In the genomic region with DNA sequence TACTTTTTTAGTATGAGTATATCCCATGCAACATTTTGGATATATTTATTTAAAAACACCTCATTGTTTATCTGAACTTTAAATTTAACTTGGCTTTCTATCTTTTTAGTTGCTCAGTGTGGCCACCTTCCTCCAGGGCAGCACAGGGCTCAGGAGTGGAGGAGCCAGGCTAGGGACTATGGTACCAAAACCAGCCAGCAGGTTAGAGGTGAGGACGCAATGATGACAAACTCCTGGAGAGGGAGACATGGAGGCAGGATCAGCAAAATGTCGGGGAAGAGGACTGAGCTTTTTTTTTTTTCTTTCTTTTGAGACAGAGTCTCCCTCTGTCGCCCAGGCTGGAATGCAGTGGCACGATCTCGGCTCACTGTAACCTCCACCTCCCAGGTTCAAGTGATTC, we compare ENCODE assay signal across 9 cellular contexts. TPM values are rescaled to one million over a fixed set of nuclear protein-coding genes. Genes with fewer than 3 reads are reported as not detected.
DNase-seq lines count a peak whose midpoint lies in the region; ATAC-seq and TF ChIP-seq lines count a peak whose summit lies in the region.
"Had no signal": no experiment of that assay in that cellular context is flagged by ENCODE, and none has a peak within 500 bp of the region (broad histone marks: within the 10 kb centered on the region; RNA-seq: fewer than 3 reads in every experiment).

No MANE protein-coding gene starts in this region.

- H3K36me3 Mint-ChIP-seq in Caco-2 (ENCODE audit: insufficient read depth, unreplicated experiment) = peaks cover 6% of the 10 kb centered on the region

- TF ChIP-seq POLR2A in HCT116 (IDR thresholded peaks at IDR 0.05; ENCODE audit: borderline replicate concordance, extremely low read depth, insufficient read depth, insufficient read length) (no peak), ovary (IDR thresholded peaks at IDR 0.05) (no peak)

- BruUV-seq in Caco-2 (replicated peaks; lab: Mats Ljungman, UMichigan) = no TSS peak
- no TSS peak for BruUV-seq in HCT116 (replicated peaks; lab: Mats Ljungman, UMichigan)

- H3K4me2 ChIP-seq in HCT116 (ENCODE audit: low read length) = peak overlapping the region; percentile 13

- no peak overlapping the region for H3K4me3 Mint-ChIP-seq in Caco-2 (ENCODE audit: unreplicated experiment)
- H3K4me3 Mint-ChIP-seq: immature natural killer cell had no signal

- H3K4me3 ChIP-seq in Caco-2 (ENCODE audit: low read depth, low read length) (no peak overlapping the region), HCT116 (replicated peaks in 1 of 2; ENCODE audit: low read depth in 1 of 2, low read length in 2 of 2) (no peak overlapping the region), ovary (no peak overlapping the region)

- no peaks in the 10 kb centered on the region for H3K27me3 Mint-ChIP-seq in Caco-2 (ENCODE audit: insufficient read depth, unreplicated experiment)

- peak; percentile 95 for ATAC-seq in HCT116
- peak; percentile 63 for ATAC-seq in SK-N-SH treated with all-trans-retinoic acid at 6 μM for 48 hours

- no peaks in the 10 kb centered on the region for H3K9me3 Mint-ChIP-seq in Caco-2 (ENCODE audit: unreplicated experiment)

- peak; percentile 34 to 66 for TF ChIP-seq CTCF in Caco-2 (IDR thresholded peaks at IDR 0.05; ENCODE audit: insufficient read depth in 1 of 2, low read depth in 1 of 2, low read length in 1 of 2, severe bottlenecking in 1 of 2, unreplicated experiment in 1 of 2)
- peak; percentile 24 to 50 (median 36); a peak in 5 of 6 replicates for TF ChIP-seq CTCF in HCT116 (IDR thresholded peaks at IDR 0.05 in 2 of 3, conservative IDR thresholded peaks at IDR 0.05 in 1 of 3; ENCODE audit: borderline replicate concordance in 1 of 3, insufficient read depth in 1 of 3, low read depth in 2 of 3, low read length in 2 of 3)
- TF ChIP-seq CTCF in ovary (IDR thresholded peaks at IDR 0.05) = no peak

- H3K27ac ChIP-seq in HCT116 (ENCODE audit: low read depth, low read length) = no peak overlapping the region
- no peak overlapping the region for H3K27ac ChIP-seq in ovary

- H3K36me3 ChIP-seq in Caco-2 (ENCODE audit: control insufficient read depth, insufficient read depth, low read length) (no peaks in the 10 kb centered on the region), HCT116 (ENCODE audit: control insufficient read depth in 1 of 2, insufficient read depth in 2 of 2, low read length in 2 of 2) (no peaks in the 10 kb centered on the region), ovary (no peaks in the 10 kb centered on the region)

- TF ChIP-seq EP300 in ovary (IDR thresholded peaks at IDR 0.05) = no peak

- TF ChIP-seq RAD21 in HCT116 (IDR thresholded peaks at IDR 0.05; ENCODE audit: low read depth) = peak; percentile 22; the same call in 1 of the 2 replicates

- no peak overlapping the region for H3K27ac Mint-ChIP-seq in Caco-2 (ENCODE audit: unreplicated experiment)
- H3K27ac Mint-ChIP-seq: immature natural killer cell had no signal

- H4K20me1 ChIP-seq in HCT116 (ENCODE audit: insufficient read depth) = no peaks in the 10 kb centered on the region

- intact Hi-C loops in Caco-2 (cut with micrococcal nuclease; ENCODE audit: unreplicated experiment) = loop anchor here (1.0 kb wide), 1 partner anchor 29 kb away; no protein-coding TSS in a partner anchor
- intact Hi-C loops in HCT116 (cut with micrococcal nuclease) = no loop called here
- intact Hi-C loops in ovary (cut with DNase I) = no loop called here

- POLR2A ChIA-PET in Caco-2 (lab: Charles Lee) (interaction anchor here (0.6 kb wide), 1 partner anchor 32 kb away, joined by 4 read pairs; no protein-coding TSS in a partner anchor), HCT116 (lab: Charles Lee) (interaction anchor here (1.0 to 1.3 kb wide), 2 partner anchors 17 to 45 kb away, joined by 3 read pairs; no protein-coding TSS in a partner anchor)

- no peaks in the 10 kb centered on the region for H3K27me3 ChIP-seq in Caco-2 (replicated peaks; ENCODE audit: control insufficient read depth, insufficient read depth, low read length)
- no peaks in the 10 kb centered on the region for H3K27me3 ChIP-seq in HCT116 (ENCODE audit: insufficient read depth, low read length)
- H3K27me3 ChIP-seq in ovary = no peaks in the 10 kb centered on the region

- RAD21 ChIA-PET in HCT116 (lab: Charles Lee; ENCODE audit: low non-redundant PET in 1 of 2, low total read pairs in 2 of 2, uncharacterized antibody in 2 of 2, unreplicated experiment in 2 of 2) = interaction anchor here in 1 of 2 experiments (0.6 kb wide), 1 partner anchor 37 kb away, joined by 4 read pairs; no protein-coding TSS in a partner anchor

- H3K9me3 ChIP-seq in Caco-2 = peaks cover 2% of the 10 kb centered on the region; the same call in 1 of the 2 replicates
- no peaks in the 10 kb centered on the region for H3K9me3 ChIP-seq in HCT116 (ENCODE audit: control insufficient read depth in 1 of 2, insufficient read depth in 1 of 2, low read depth in 1 of 2, low read length in 2 of 2)
- no peaks in the 10 kb centered on the region for H3K9me3 ChIP-seq in ovary

- no peak overlapping the region for H2AFZ ChIP-seq in HCT116 (ENCODE audit: low read depth, low read length, poor library complexity, severe bottlenecking)

- DNase-seq in Caco-2 = peak; percentile 76 to 78
- DNase-seq in HCT116 (ENCODE audit: low read depth, low spot score) = peak; percentile 46
- peak; percentile 14 for DNase-seq in iris pigment epithelial cell (ENCODE audit: low read depth)
- DNase-seq in NCI-H2107 (lab: John Stamatoyannopoulos, UW) = no peak
- no peak for DNase-seq in hepatic stellate cell (ENCODE audit: low spot score)
- DNase-seq in ovary = no peak
- no peak for DNase-seq in C1 segment of cervical spinal cord (lab: John Stamatoyannopoulos, UW)
- DNase-seq: immature natural killer cell had no signal

- H3K79me2 ChIP-seq in HCT116 (ENCODE audit: insufficient read depth, low read length) = no peaks in the 10 kb centered on the region

- WGBS in ovary, 3 donors = 57 to 66% (median 62%) methylated on average over 5 of the region's 5 CpGs

- H3K4me1 Mint-ChIP-seq in Caco-2 (ENCODE audit: low read depth, unreplicated experiment) = no peaks in the 10 kb centered on the region
- H3K4me1 Mint-ChIP-seq: immature natural killer cell had no signal

- no peaks in the 10 kb centered on the region for H3K4me1 ChIP-seq in Caco-2
- H3K4me1 ChIP-seq in HCT116 (ENCODE audit: control insufficient read depth in 1 of 2, insufficient read depth in 2 of 2, low read length in 2 of 2) = peaks cover 9 to 17% of the 10 kb centered on the region in 2 experiments
- H3K4me1 ChIP-seq in ovary (ENCODE audit: insufficient read depth) = no peaks in the 10 kb centered on the region

- CTCF ChIA-PET in Caco-2 (lab: Charles Lee) (interaction anchor here (0.6 to 1.2 kb wide), 7 partner anchors 29 to 279 kb away, joined by 3 to 7 read pairs (median 5); a partner anchor contains a TSS), HCT116 (lab: Charles Lee) (interaction anchor here (0.6 to 1.9 kb wide), 4 partner anchors 29 to 90 kb away, joined by 3 to 7 read pairs (median 3); no protein-coding TSS in a partner anchor)

- H3K9ac ChIP-seq in HCT116 (ENCODE audit: low read length) = no peak overlapping the region

- no peaks in the 10 kb centered on the region for H3K9me2 ChIP-seq in HCT116 (ENCODE audit: insufficient read depth)

TF ChIP-seq in HCT116, 20 proteins besides CTCF, POLR2A, EP300 and RAD21 (continues in another document):
- TF ChIP-seq EZH2phosphoT487 (IDR thresholded peaks at IDR 0.05; ENCODE audit: borderline replicate concordance) (no peak), SRF (IDR thresholded peaks at IDR 0.05; ENCODE audit: low read depth) (no peak), ELF1 (IDR thresholded peaks at IDR 0.05; ENCODE audit: borderline replicate concordance, low read depth) (no peak), SP1 (IDR thresholded peaks at IDR 0.05; ENCODE audit: low read depth) (no peak), CBX3 (IDR thresholded peaks at IDR 0.05; ENCODE audit: low read depth) (no peak), JUND (IDR thresholded peaks at IDR 0.05) (no peak), FOSL1 (IDR thresholded peaks at IDR 0.05; ENCODE audit: low read depth) (no peak), EZH2 (IDR thresholded peaks at IDR 0.05) (no peak)
- TF ChIP-seq, protein P1, sequence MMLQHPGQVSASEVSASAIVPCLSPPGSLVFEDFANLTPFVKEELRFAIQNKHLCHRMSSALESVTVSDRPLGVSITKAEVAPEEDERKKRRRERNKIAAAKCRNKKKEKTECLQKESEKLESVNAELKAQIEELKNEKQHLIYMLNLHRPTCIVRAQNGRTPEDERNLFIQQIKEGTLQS (IDR thresholded peaks at IDR 0.05) = no peak

TF ChIP-seq in SK-N-SH treated with all-trans-retinoic acid at 6 μM for 48 hours, 23 proteins besides CTCF, POLR2A, EP300 and RAD21 (continues in another document):
- TF ChIP-seq ZNF565 (CRISPR knock-in tag; conservative IDR thresholded peaks at IDR 0.05; ENCODE audit: low read depth) (no peak), ZNF8 (CRISPR knock-in tag; IDR thresholded peaks at IDR 0.05) (no peak), ZC3H10 (CRISPR knock-in tag; IDR thresholded peaks at IDR 0.05) (no peak), ZFP3 (CRISPR knock-in tag; IDR thresholded peaks at IDR 0.05) (no peak), TCF4 (CRISPR knock-in tag; IDR thresholded peaks at IDR 0.05; ENCODE audit: borderline replicate concordance) (no peak), BACH2 (CRISPR knock-in tag; IDR thresholded peaks at IDR 0.05; ENCODE audit: borderline replicate concordance) (no peak), ESRRG (CRISPR knock-in tag; IDR thresholded peaks at IDR 0.05) (no peak)
- TF ChIP-seq, protein P2, sequence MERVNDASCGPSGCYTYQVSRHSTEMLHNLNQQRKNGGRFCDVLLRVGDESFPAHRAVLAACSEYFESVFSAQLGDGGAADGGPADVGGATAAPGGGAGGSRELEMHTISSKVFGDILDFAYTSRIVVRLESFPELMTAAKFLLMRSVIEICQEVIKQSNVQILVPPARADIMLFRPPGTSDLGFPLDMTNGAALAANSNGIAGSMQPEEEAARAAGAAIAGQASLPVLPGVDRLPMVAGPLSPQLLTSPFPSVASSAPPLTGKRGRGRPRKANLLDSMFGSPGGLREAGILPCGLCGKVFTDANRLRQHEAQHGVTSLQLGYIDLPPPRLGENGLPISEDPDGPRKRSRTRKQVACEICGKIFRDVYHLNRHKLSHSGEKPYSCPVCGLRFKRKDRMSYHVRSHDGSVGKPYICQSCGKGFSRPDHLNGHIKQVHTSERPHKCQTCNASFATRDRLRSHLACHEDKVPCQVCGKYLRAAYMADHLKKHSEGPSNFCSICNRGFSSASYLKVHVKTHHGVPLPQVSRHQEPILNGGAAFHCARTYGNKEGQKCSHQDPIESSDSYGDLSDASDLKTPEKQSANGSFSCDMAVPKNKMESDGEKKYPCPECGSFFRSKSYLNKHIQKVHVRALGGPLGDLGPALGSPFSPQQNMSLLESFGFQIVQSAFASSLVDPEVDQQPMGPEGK (CRISPR knock-in tag; IDR thresholded peaks at IDR 0.05; ENCODE audit: borderline replicate concordance) = no peak

RNA-seq across cellular contexts. Expression of a gene that starts 29.6 kb away (rescaled TPM):
- total RNA-seq in Caco-2 (2022) (465 and 484 TPM in 2 replicates), HCT116 (2021; ENCODE audit: unreplicated experiment) (335 TPM), ovary (100 to 1,000 TPM in 5 of 7 donors, 10 to 100 TPM in 2; 80.5 to 312 (median 225) TPM)
- polyA plus RNA-seq in HCT116 (2012) = 437 and 457 TPM in 2 replicates
- polyA plus RNA-seq in ovary = 100 to 1,000 TPM; 191 to 646 TPM

RNA-seq across cellular contexts. Expression of a gene that starts 53.4 kb away (rescaled TPM):
- total RNA-seq in Caco-2 (2022) = not detected in 2 replicates
- not detected for total RNA-seq in HCT116 (2021; ENCODE audit: unreplicated experiment)
- polyA plus RNA-seq in HCT116 (2012) = 0.03 TPM in 1 of 2 replicates, not detected in the other
- 1 to 10 TPM in 3 of 7 donors, under 1 TPM in 4; 0.24 to 1.5 (median 0.71) TPM for total RNA-seq in ovary
- 1 to 10 TPM in 1 of 2 donors, under 1 TPM in 1; 0.55 to 1.8 TPM for polyA plus RNA-seq in ovary

Comparison
In these comparisons a context has a peak if more than half of its experiments do, and no peak if none do; other contexts are left out.
1. DNase-seq: peak in Caco-2 (2 of 2), HCT116 (single experiment) and iris pigment epithelial cell (single experiment); none in NCI-H2107 (single experiment), hepatic stellate cell (single experiment), ovary (0 of 5) and C1 segment of cervical spinal cord (0 of 14).
2. CTCF ChIP-seq: peak in Caco-2 (2 of 2) and HCT116 (3 of 3); none in ovary (0 of 3).